In genomic region chr2:95260028-95261023, GRCh38 we compare ENCODE assay signal across 1 cellular context.
TF ChIP-seq lines count a peak whose summit lies in the region.

No MANE protein-coding gene starts in this region.

TF ChIP-seq in IMR-90, 13 proteins besides CTCF, POLR2A, EP300 and RAD21 (continued from another document):
- no peak for TF ChIP-seq USF2 (IDR thresholded peaks at IDR 0.05; ENCODE audit: low read depth, low read length)
- TF ChIP-seq RFX5 (IDR thresholded peaks at IDR 0.05; ENCODE audit: low read depth, low read length) = no peak
- TF ChIP-seq FOS (IDR thresholded peaks at IDR 0.05; ENCODE audit: low read depth, low read length) = no peak
- TF ChIP-seq, protein P1, sequence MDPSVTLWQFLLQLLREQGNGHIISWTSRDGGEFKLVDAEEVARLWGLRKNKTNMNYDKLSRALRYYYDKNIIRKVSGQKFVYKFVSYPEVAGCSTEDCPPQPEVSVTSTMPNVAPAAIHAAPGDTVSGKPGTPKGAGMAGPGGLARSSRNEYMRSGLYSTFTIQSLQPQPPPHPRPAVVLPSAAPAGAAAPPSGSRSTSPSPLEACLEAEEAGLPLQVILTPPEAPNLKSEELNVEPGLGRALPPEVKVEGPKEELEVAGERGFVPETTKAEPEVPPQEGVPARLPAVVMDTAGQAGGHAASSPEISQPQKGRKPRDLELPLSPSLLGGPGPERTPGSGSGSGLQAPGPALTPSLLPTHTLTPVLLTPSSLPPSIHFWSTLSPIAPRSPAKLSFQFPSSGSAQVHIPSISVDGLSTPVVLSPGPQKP (IDR thresholded peaks at IDR 0.05; ENCODE audit: borderline replicate concordance, low read depth, low read length) = no peak
- TF ChIP-seq CEBPB (IDR thresholded peaks at IDR 0.05; ENCODE audit: low read depth, low read length) = no peak
- TF ChIP-seq MAZ (IDR thresholded peaks at IDR 0.05; ENCODE audit: borderline replicate concordance, low read depth, low read length) = no peak
- TF ChIP-seq MAFK (IDR thresholded peaks at IDR 0.05; ENCODE audit: low read depth, low read length) = no peak
- TF ChIP-seq SMC3 (IDR thresholded peaks at IDR 0.05; ENCODE audit: low read depth, low read length) = no peak
- no peak for TF ChIP-seq CHD1 (IDR thresholded peaks at IDR 0.05; ENCODE audit: low read depth, low read length)
- TF ChIP-seq RCOR1 (IDR thresholded peaks at IDR 0.05; ENCODE audit: insufficient replicate concordance, low read length) = no peak
- no peak for TF ChIP-seq BHLHE40 (IDR thresholded peaks at IDR 0.05; ENCODE audit: low read depth, low read length)
- TF ChIP-seq MXI1 (IDR thresholded peaks at IDR 0.05; ENCODE audit: borderline replicate concordance, low read depth, low read length) = no peak
